In genomic region chr2:38680868-38681267, GRCh38 we compare ENCODE assay signal across 8 cellular contexts. TPM values are rescaled to one million over a fixed set of nuclear protein-coding genes. Genes with fewer than 3 reads are reported as not detected.
DNase-seq lines count a peak whose midpoint lies in the region; ATAC-seq, FAIRE-seq and TF ChIP-seq lines count a peak whose summit lies in the region.
"Not testable (repeated sequence)": the region's sequence is repeated elsewhere in the genome, so short reads cannot be mapped to it uniquely, and the experiment has no call there.

No MANE protein-coding gene starts in this region.

- peaks cover 65% of the 10 kb centered on the region for H3K36me3 ChIP-seq in CD4-positive, CD25-positive, alpha-beta regulatory T cell (ENCODE audit: control insufficient read depth, insufficient read depth, low read length)
- peaks cover 36% of the 10 kb centered on the region for H3K36me3 ChIP-seq in CD8-positive, alpha-beta memory T cell (ENCODE audit: insufficient read depth, low read length)
- peaks cover 37% of the 10 kb centered on the region for H3K36me3 ChIP-seq in K562 (ENCODE audit: control insufficient read depth, insufficient read depth, low read length)

- not testable (repeated sequence) for H3K4me3 ChIP-seq in CD4-positive, CD25-positive, alpha-beta regulatory T cell (ENCODE audit: low read depth, low read length); CD8-positive, alpha-beta memory T cell (ENCODE audit: low read length); K562

- H3K4me1 ChIP-seq in CD4-positive, CD25-positive, alpha-beta regulatory T cell (ENCODE audit: control insufficient read depth, insufficient read depth, low read length, poor library complexity, severe bottlenecking): peaks cover 45% of the 10 kb centered on the region
- peaks cover 35% of the 10 kb centered on the region for H3K4me1 ChIP-seq in CD8-positive, alpha-beta memory T cell (ENCODE audit: insufficient read depth, low read length)
- not testable (repeated sequence) for H3K4me1 ChIP-seq in K562 (replicated peaks in 1 of 2; ENCODE audit: control insufficient read depth in 2 of 2, insufficient read depth in 2 of 2, low read length in 2 of 2)

- TF ChIP-seq POLR2A in K562 (conservative IDR thresholded peaks at IDR 0.05): not testable (repeated sequence)

- CTCF ChIA-PET in CD8-positive, alpha-beta memory T cell (lab: Charles Lee): interaction anchor here (1.4 to 4.8 kb wide), 8 partner anchors 9 to 101 kb away, joined by 3 to 58 read pairs (median 7); partner anchors contain the start of gene HNRNPLL
- CTCF ChIA-PET in T-cell (lab: Charles Lee): interaction anchor here in 1 of 2 donors (2.1 to 3.4 kb wide), 3 partner anchors 14 to 99 kb away, joined by 8 to 30 read pairs (median 15); no protein-coding TSS in a partner anchor
- CTCF ChIA-PET in WTC11 (lab: Charles Lee); K562 (lab: Yijun Ruan, JAX; ENCODE audit: low intra/inter-chr PET ratio): not testable (repeated sequence)
- CTCF ChIA-PET in activated CD8-positive, alpha-beta memory T cell treated with anti-CD3 and anti-CD28 coated beads, Interleukin-2, amount 10 ng/mL, durations not matched to agents 7 days and 5 days (lab: Charles Lee): interaction anchor here (1.2 to 5.7 kb wide), 8 partner anchors 9 to 77 kb away, joined by 4 to 57 read pairs (median 5); partner anchors contain the start of genes GALM and HNRNPLL

- H3K9me3 ChIP-seq in CD4-positive, CD25-positive, alpha-beta regulatory T cell (ENCODE audit: control insufficient read depth in 2 of 2, low read length in 2 of 2); CD8-positive, alpha-beta memory T cell (ENCODE audit: low read length); K562 (replicated peaks; ENCODE audit: control insufficient read depth, insufficient read depth, low read depth, low read length): not testable (repeated sequence)

- not testable (repeated sequence) for H2AFZ ChIP-seq in K562 (ENCODE audit: low read depth, low read length)

- not testable (repeated sequence) for BruUV-seq in K562 (replicated peaks; lab: Mats Ljungman, UMichigan)

- H3K27me3 ChIP-seq in CD4-positive, CD25-positive, alpha-beta regulatory T cell (ENCODE audit: control insufficient read depth, insufficient read depth, low read length); CD8-positive, alpha-beta memory T cell (ENCODE audit: insufficient read depth, low read length, poor library complexity, severe bottlenecking); K562 (ENCODE audit: control insufficient read depth in 2 of 2, insufficient read depth in 2 of 2, low read length in 2 of 2): not testable (repeated sequence)

- H3K79me2 ChIP-seq in K562 (ENCODE audit: control insufficient read depth, insufficient read depth, low read length): not testable (repeated sequence)

- not testable (repeated sequence) for TF ChIP-seq RAD21 in K562 (CRISPR knock-in tag; conservative IDR thresholded peaks at IDR 0.05 in 1 of 2, IDR thresholded peaks at IDR 0.05 in 1 of 2)

- H4K20me1 ChIP-seq in K562 (replicated peaks; ENCODE audit: control insufficient read depth, insufficient read depth, low read length): not testable (repeated sequence)

- H3K9me3 Mint-ChIP-seq in CD4-positive, CD25-positive, alpha-beta regulatory T cell; CD8-positive, alpha-beta memory T cell; T-cell; WTC11; activated CD8-positive, alpha-beta memory T cell treated with anti-CD3 and anti-CD28 coated beads, Interleukin-2, amount 10 ng/mL, durations not matched to agents 7 days and 5 days (ENCODE audit: low read depth); effector memory CD8-positive, alpha-beta T cell; stimulated activated effector memory CD8-positive, alpha-beta T cell treated with anti-CD3 and anti-CD28 coated beads, Interleukin-12 subunit alpha, Interleukin-12 subunit beta, amount 100 ng/mL, for 72 hours: not testable (repeated sequence)

- not testable (repeated sequence) for DNase-seq in CD4-positive, CD25-positive, alpha-beta regulatory T cell; CD8-positive, alpha-beta memory T cell; T-cell; WTC11 (ENCODE audit: low spot score); activated CD8-positive, alpha-beta memory T cell treated with anti-CD3 and anti-CD28 coated beads, Interleukin-2, amount 10 ng/mL, durations not matched to agents 7 days and 5 days; K562 (ENCODE audit: extremely low read depth in 1 of 4, low spot score in 3 of 4); effector memory CD8-positive, alpha-beta T cell; stimulated activated effector memory CD8-positive, alpha-beta T cell treated with anti-CD3 and anti-CD28 coated beads, Interleukin-12 subunit alpha, Interleukin-12 subunit beta, amount 100 ng/mL, for 72 hours (ENCODE audit: low spot score in 2 of 2)

- POLR2A ChIA-PET in CD8-positive, alpha-beta memory T cell (lab: Charles Lee): interaction anchor here (0.8 to 1.7 kb wide), 2 partner anchors 70 to 99 kb away, joined by 4 to 8 read pairs; no protein-coding TSS in a partner anchor
- POLR2A ChIA-PET in T-cell (lab: Charles Lee): interaction anchor here in 1 of 2 donors (1.4 to 2.6 kb wide), 2 partner anchors 27 to 71 kb away, joined by 3 to 11 read pairs; partner anchors contain the start of gene SRSF7
- POLR2A ChIA-PET in WTC11 (lab: Charles Lee): not testable (repeated sequence)
- POLR2A ChIA-PET in K562 (lab: Yijun Ruan, JAX): interaction anchor here (0.7 to 1.4 kb wide), 3 partner anchors 10 to 79 kb away, joined by 3 to 4 read pairs (median 3); partner anchors contain the start of gene SRSF7

- not testable (repeated sequence) for FAIRE-seq in K562 (lab: Jason Lieb, UNC)

- in situ Hi-C loops in K562 (cut with MboI): not testable (repeated sequence)

- H3K27me3 Mint-ChIP-seq in CD4-positive, CD25-positive, alpha-beta regulatory T cell; CD8-positive, alpha-beta memory T cell; T-cell; WTC11 (ENCODE audit: low read depth); activated CD8-positive, alpha-beta memory T cell treated with anti-CD3 and anti-CD28 coated beads, Interleukin-2, amount 10 ng/mL, durations not matched to agents 7 days and 5 days; effector memory CD8-positive, alpha-beta T cell: not testable (repeated sequence)

- H3K9ac ChIP-seq in K562 (ENCODE audit: insufficient read depth in 1 of 2, low read depth in 2 of 2, low read length in 2 of 2): not testable (repeated sequence)

- H3K27ac Mint-ChIP-seq in CD4-positive, CD25-positive, alpha-beta regulatory T cell: peak overlapping the region; percentile 89 to 99 (median 95)
- peak overlapping the region; percentile 66 to 98 (median 96) for H3K27ac Mint-ChIP-seq in CD8-positive, alpha-beta memory T cell
- H3K27ac Mint-ChIP-seq in T-cell: peak overlapping the region; percentile 89 to 95
- H3K27ac Mint-ChIP-seq in WTC11: not testable (repeated sequence)
- peak overlapping the region; percentile 26 for H3K27ac Mint-ChIP-seq in activated CD8-positive, alpha-beta memory T cell treated with anti-CD3 and anti-CD28 coated beads, Interleukin-2, amount 10 ng/mL, durations not matched to agents 7 days and 5 days
- peak overlapping the region; percentile 73 to 97 for H3K27ac Mint-ChIP-seq in effector memory CD8-positive, alpha-beta T cell
- peak overlapping the region; percentile 92 for H3K27ac Mint-ChIP-seq in stimulated activated effector memory CD8-positive, alpha-beta T cell treated with anti-CD3 and anti-CD28 coated beads, Interleukin-12 subunit alpha, Interleukin-12 subunit beta, amount 100 ng/mL, for 72 hours

- H3K36me3 Mint-ChIP-seq in CD4-positive, CD25-positive, alpha-beta regulatory T cell: peaks cover 53% of the 10 kb centered on the region
- H3K36me3 Mint-ChIP-seq in CD8-positive, alpha-beta memory T cell: peaks cover 19 to 84% (median 39%) of the 10 kb centered on the region in 3 donors
- H3K36me3 Mint-ChIP-seq in T-cell (peaks cover 69% of the 10 kb centered on the region), WTC11 (peaks cover 40% of the 10 kb centered on the region)
- H3K36me3 Mint-ChIP-seq in activated CD8-positive, alpha-beta memory T cell treated with anti-CD3 and anti-CD28 coated beads, Interleukin-2, amount 10 ng/mL, durations not matched to agents 7 days and 5 days: peaks cover 83% of the 10 kb centered on the region
- peaks cover 82% of the 10 kb centered on the region for H3K36me3 Mint-ChIP-seq in effector memory CD8-positive, alpha-beta T cell (ENCODE audit: insufficient read depth)
- peaks cover 100% of the 10 kb centered on the region for H3K36me3 Mint-ChIP-seq in stimulated activated effector memory CD8-positive, alpha-beta T cell treated with anti-CD3 and anti-CD28 coated beads, Interleukin-12 subunit alpha, Interleukin-12 subunit beta, amount 100 ng/mL, for 72 hours

- intact Hi-C loops in K562 (cut with micrococcal nuclease): not testable (repeated sequence)

- ATAC-seq in CD4-positive, CD25-positive, alpha-beta regulatory T cell (ENCODE audit: low read depth in 2 of 2); T-cell (replicated peaks in 1 of 4); WTC11; activated CD8-positive, alpha-beta memory T cell treated with anti-CD3 and anti-CD28 coated beads, Interleukin-2, amount 10 ng/mL, durations not matched to agents 7 days and 5 days; K562; effector memory CD8-positive, alpha-beta T cell (replicated peaks); stimulated activated effector memory CD8-positive, alpha-beta T cell treated with anti-CD3 and anti-CD28 coated beads, Interleukin-12 subunit alpha, Interleukin-12 subunit beta, amount 100 ng/mL, for 72 hours: not testable (repeated sequence)

- H3K4me1 Mint-ChIP-seq in CD4-positive, CD25-positive, alpha-beta regulatory T cell: peaks cover 28 to 81% (median 51%) of the 10 kb centered on the region in 4 donors
- H3K4me1 Mint-ChIP-seq in CD8-positive, alpha-beta memory T cell: peaks cover 46 to 82% (median 76%) of the 10 kb centered on the region in 3 donors
- peaks cover 39 to 70% (median 51%) of the 10 kb centered on the region in 3 donors for H3K4me1 Mint-ChIP-seq in T-cell
- not testable (repeated sequence) for H3K4me1 Mint-ChIP-seq in WTC11
- H3K4me1 Mint-ChIP-seq in activated CD8-positive, alpha-beta memory T cell treated with anti-CD3 and anti-CD28 coated beads, Interleukin-2, amount 10 ng/mL, durations not matched to agents 7 days and 5 days: peaks cover 68% of the 10 kb centered on the region
- H3K4me1 Mint-ChIP-seq in effector memory CD8-positive, alpha-beta T cell (ENCODE audit: low read depth in 2 of 2): peaks cover 33 to 46% of the 10 kb centered on the region in 2 donors
- peaks cover 63% of the 10 kb centered on the region for H3K4me1 Mint-ChIP-seq in stimulated activated effector memory CD8-positive, alpha-beta T cell treated with anti-CD3 and anti-CD28 coated beads, Interleukin-12 subunit alpha, Interleukin-12 subunit beta, amount 100 ng/mL, for 72 hours

- 85% methylated on average over 5 of the region's 5 CpGs for WGBS in K562 (ENCODE audit: insufficient coverage, low coverage, missing lambda C conversion rate)

- H3K4me2 ChIP-seq in K562 (ENCODE audit: insufficient read depth, low read length): not testable (repeated sequence)

- TF ChIP-seq EP300 in K562 (IDR thresholded peaks at IDR 0.05; ENCODE audit: low read length): not testable (repeated sequence)

- TF ChIP-seq CTCF in WTC11 (IDR thresholded peaks at IDR 0.05); K562 (IDR thresholded peaks at IDR 0.05 in 2 of 3, conservative IDR thresholded peaks at IDR 0.05 in 1 of 3; ENCODE audit: insufficient read depth in 2 of 3, low read depth in 1 of 3, low read length in 3 of 3): not testable (repeated sequence)

- H3K27ac ChIP-seq in CD4-positive, CD25-positive, alpha-beta regulatory T cell (ENCODE audit: insufficient read depth, low read length, poor library complexity, severe bottlenecking): peak overlapping the region; percentile 89
- H3K27ac ChIP-seq in CD8-positive, alpha-beta memory T cell (ENCODE audit: low read depth, low read length); K562 (ENCODE audit: extremely low read depth, low read depth, low read length): not testable (repeated sequence)

- not testable (repeated sequence) for H3K9me1 ChIP-seq in K562 (ENCODE audit: control insufficient read depth, insufficient read depth, low read length)

- H3K4me3 Mint-ChIP-seq in CD4-positive, CD25-positive, alpha-beta regulatory T cell: peak overlapping the region; percentile 35 to 78 (median 42)
- not testable (repeated sequence) for H3K4me3 Mint-ChIP-seq in CD8-positive, alpha-beta memory T cell; T-cell; WTC11; activated CD8-positive, alpha-beta memory T cell treated with anti-CD3 and anti-CD28 coated beads, Interleukin-2, amount 10 ng/mL, durations not matched to agents 7 days and 5 days; stimulated activated effector memory CD8-positive, alpha-beta T cell treated with anti-CD3 and anti-CD28 coated beads, Interleukin-12 subunit alpha, Interleukin-12 subunit beta, amount 100 ng/mL, for 72 hours
- peak overlapping the region in 1 of 2 donors; percentile 11 for H3K4me3 Mint-ChIP-seq in effector memory CD8-positive, alpha-beta T cell

RNA-seq across cellular contexts. Expression of gene GALM, which starts 15.0 kb away (rescaled TPM):
- 46.8 TPM for total RNA-seq in CD4-positive, CD25-positive, alpha-beta regulatory T cell
- 10 to 100 TPM; 47.5 to 75.2 (median 51.4) TPM for polyA plus RNA-seq in CD4-positive, CD25-positive, alpha-beta regulatory T cell
- total RNA-seq in CD8-positive, alpha-beta memory T cell: 100 to 1,000 TPM; 107 to 109 TPM
- 51.4 TPM for polyA plus RNA-seq in CD8-positive, alpha-beta memory T cell
- 10 to 100 TPM; 14.3 to 29.4 (median 17.3) TPM for total RNA-seq in T-cell
- 11.2 to 13.5 TPM (median 12.3 TPM) in 3 replicates for total RNA-seq in WTC11 (2021)
- total RNA-seq in activated CD8-positive, alpha-beta memory T cell treated with anti-CD3 and anti-CD28 coated beads, Interleukin-2, amount 10 ng/mL, durations not matched to agents 7 days and 5 days: 10 to 100 TPM; 67.1 to 86.0 TPM
- 19.3 and 29.1 TPM in 2 replicates for total RNA-seq in K562 (2011; cell fraction: chromatin; rRNA removed; ENCODE audit: low replicate concordance)
- total RNA-seq in K562 (2011; cell fraction: nucleolus; rRNA removed): 22.4 and 22.5 TPM in 2 replicates
- total RNA-seq in K562 (2011; cell fraction: nucleoplasm; rRNA removed): 13.8 and 21.6 TPM in 2 replicates
- 21.8 and 27.9 TPM in 2 replicates for total RNA-seq in K562 (2014; rRNA removed)
- total RNA-seq in K562 (2014; rRNA removed; fragmentation: Illumina TruSeq; extraction: Trizol): 26.3 and 27.3 TPM in 2 replicates
- 22.1 and 23.9 TPM in 2 replicates for total RNA-seq in K562 (2015; rRNA removed; fragmentation: Illumina TruSeq; extraction: Trizol)
- 21.8 and 22.7 TPM in 2 replicates for total RNA-seq in K562 (2021)
- polyA plus RNA-seq in K562 (2011; rRNA removed): 36.8 and 43.6 TPM in 2 replicates
- 23.9 and 46.7 TPM in 2 replicates for polyA plus RNA-seq in K562 (2011; cell fraction: cytosol; rRNA removed)
- 10.8 and 14.1 TPM in 2 replicates for polyA plus RNA-seq in K562 (2011; cell fraction: nucleus; rRNA removed)
- polyA plus RNA-seq in K562 (2012): 14.1 and 59.1 TPM in 2 replicates
- polyA plus RNA-seq in K562 (2014; fragmentation: Illumina TruSeq; extraction: Trizol): 32.7 and 33.4 TPM in 2 replicates
- polyA plus RNA-seq in K562 (2014; fragmentation: Nextera tagmentation; extraction: Ambion mirVana): 10 to 100 TPM; 38.0 to 51.7 TPM
- polyA plus RNA-seq in K562 (2014; rRNA removed): 23.3 and 24.3 TPM in 2 replicates
- 38.4 and 42.7 TPM in 2 replicates for polyA minus RNA-seq in K562 (2011; rRNA and poly(A)+ RNA removed)
- 21.8 and 25.5 TPM in 2 replicates for polyA minus RNA-seq in K562 (2011; cell fraction: cytosol; rRNA and poly(A)+ RNA removed)
- 20.1 and 28.8 TPM in 2 replicates for polyA minus RNA-seq in K562 (2011; cell fraction: nucleus; rRNA and poly(A)+ RNA removed)
